Comparison of ENCODE assay signal across 1 cellular context in genomic region chr20:46588532-46589509, GRCh38.
TF ChIP-seq lines count a peak whose summit lies in the region.

No MANE protein-coding gene starts in this region.

TF ChIP-seq in GM12878, 131 proteins besides CTCF, POLR2A, EP300 and RAD21 (continues in another document):
- TF ChIP-seq RB1 (IDR thresholded peaks at IDR 0.05; ENCODE audit: borderline replicate concordance) (no peak), YBX1 (IDR thresholded peaks at IDR 0.05) (no peak), TCF7 (IDR thresholded peaks at IDR 0.05; ENCODE audit: borderline replicate concordance) (no peak), IRF3 (IDR thresholded peaks at IDR 0.05) (no peak), MXI1 (IDR thresholded peaks at IDR 0.05; ENCODE audit: low read depth, low read length) (no peak), ZBED1 (IDR thresholded peaks at IDR 0.05; ENCODE audit: borderline replicate concordance) (no peak), HSF1 (IDR thresholded peaks at IDR 0.05; ENCODE audit: low read depth, low read length) (no peak), SMC3 (IDR thresholded peaks at IDR 0.05; ENCODE audit: borderline replicate concordance, low read length) (no peak), E2F4 (IDR thresholded peaks at IDR 0.05; ENCODE audit: low read depth, low read length) (no peak), RELB (IDR thresholded peaks at IDR 0.05; ENCODE audit: low read depth) (peak; percentile 66; the same call in 1 of the 2 replicates), USF1 (IDR thresholded peaks at IDR 0.05; ENCODE audit: borderline replicate concordance, extremely low read length, insufficient read depth, low read depth, low read length) (no peak), STAT1 (conservative IDR thresholded peaks at IDR 0.05) (no peak), BCLAF1 (IDR thresholded peaks at IDR 0.05) (no peak), ZNF274 (IDR thresholded peaks at IDR 0.05; ENCODE audit: insufficient read depth, insufficient read length) (no peak), CBFB (IDR thresholded peaks at IDR 0.05; ENCODE audit: low read depth) (no peak), ASH2L (IDR thresholded peaks at IDR 0.05; ENCODE audit: borderline replicate concordance, low read depth) (no peak), ZNF592 (IDR thresholded peaks at IDR 0.05) (no peak), USF2 (IDR thresholded peaks at IDR 0.05; ENCODE audit: borderline replicate concordance, low read depth, low read length) (no peak), PBX3 (IDR thresholded peaks at IDR 0.05; ENCODE audit: insufficient replicate concordance, low read depth, low read length) (no peak), CEBPB (IDR thresholded peaks at IDR 0.05; ENCODE audit: borderline replicate concordance in 1 of 2, low read depth in 2 of 2, low read length in 2 of 2) (no peak), DPF2 (IDR thresholded peaks at IDR 0.05) (peak; percentile 10; the same call in 1 of the 2 replicates), ATF2 (IDR thresholded peaks at IDR 0.05; ENCODE audit: low read length) (no peak), SUZ12 (IDR thresholded peaks at IDR 0.05; ENCODE audit: unreplicated experiment) (no peak), SMARCA5 (IDR thresholded peaks at IDR 0.05) (peak; percentile 93), ZZZ3 (IDR thresholded peaks at IDR 0.05; ENCODE audit: control insufficient read depth, insufficient read length, low read depth) (no peak), CREB1 (IDR thresholded peaks at IDR 0.05; ENCODE audit: low read depth) (no peak), WRNIP1 (IDR thresholded peaks at IDR 0.05; ENCODE audit: borderline replicate concordance, low read depth, low read length) (no peak), ETV6 (conservative IDR thresholded peaks at IDR 0.05 in 1 of 2, IDR thresholded peaks at IDR 0.05 in 1 of 2; ENCODE audit: borderline replicate concordance in 1 of 2, low read depth in 1 of 2) (no peak), NR2F1 (conservative IDR thresholded peaks at IDR 0.05) (no peak), EED (IDR thresholded peaks at IDR 0.05; ENCODE audit: low read depth) (no peak), NRF1 (conservative IDR thresholded peaks at IDR 0.05; ENCODE audit: low read depth, low read length) (no peak), GATAD2B (conservative IDR thresholded peaks at IDR 0.05; ENCODE audit: low read depth) (0 out of 2 replicates have a peak, but pooled peaks have one; percentile 23), MTA2 (IDR thresholded peaks at IDR 0.05; ENCODE audit: low read depth) (peak; percentile 13; the same call in 1 of the 2 replicates), PML (IDR thresholded peaks at IDR 0.05; ENCODE audit: low read length) (no peak), POLR2AphosphoS5 (IDR thresholded peaks at IDR 0.05; ENCODE audit: low read length) (no peak), RAD51 (IDR thresholded peaks at IDR 0.05) (peak; percentile 43; the same call in 1 of the 2 replicates), ZNF217 (IDR thresholded peaks at IDR 0.05) (peak; percentile 79; the same call in 1 of the 2 replicates), NFXL1 (IDR thresholded peaks at IDR 0.05; ENCODE audit: borderline replicate concordance) (0 out of 2 replicates have a peak, but pooled peaks have one; percentile 17), BACH1 (IDR thresholded peaks at IDR 0.05; ENCODE audit: borderline replicate concordance) (no peak), KDM1A (IDR thresholded peaks at IDR 0.05; ENCODE audit: borderline replicate concordance) (no peak), EZH2 (IDR thresholded peaks at IDR 0.05; ENCODE audit: borderline replicate concordance, control insufficient read depth, low read depth, low read length) (no peak), POLR2AphosphoS2 (IDR thresholded peaks at IDR 0.05; ENCODE audit: low read depth, low read length) (no peak), ZBTB33 (IDR thresholded peaks at IDR 0.05) (no peak), NR2C2 (IDR thresholded peaks at IDR 0.05; ENCODE audit: borderline replicate concordance, control insufficient read depth, insufficient read length, low read depth) (no peak), PAX5 (IDR thresholded peaks at IDR 0.05; ENCODE audit: borderline replicate concordance, low read depth, low read length) (no peak)
